ENCODE assay signal across 18 cellular contexts in the genomic region with DNA sequence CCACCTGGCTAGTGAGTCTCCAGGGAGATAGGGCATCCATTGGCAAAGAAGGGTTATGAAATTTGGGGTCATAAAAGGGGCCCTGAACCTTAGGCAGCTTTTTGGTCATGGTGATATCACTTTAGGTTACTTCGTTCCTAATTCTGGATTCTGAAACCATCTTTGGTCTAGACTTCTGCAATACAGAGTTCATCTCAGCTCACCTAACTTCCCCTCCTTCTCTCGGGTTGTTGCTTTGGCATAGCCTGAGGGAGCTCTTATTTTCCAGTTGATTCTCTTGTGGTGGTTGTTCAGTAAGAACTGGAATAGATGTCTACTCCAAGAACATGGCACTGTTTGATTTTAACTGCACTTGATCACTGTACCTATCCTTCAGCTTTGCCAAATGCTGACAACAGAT.
A peak's percentile ranks its signal among the peaks of the same experiment; 100 is the strongest.
DNase-seq lines count a peak whose midpoint lies in the region; ATAC-seq and TF ChIP-seq lines count a peak whose summit lies in the region.
"Had no signal": no experiment of that assay in that cellular context is flagged by ENCODE, and none has a peak within 500 bp of the region (broad histone marks: within the 10 kb centered on the region; RNA-seq: fewer than 3 reads in every experiment).

No MANE protein-coding gene starts in this region.

- H3K9me3 ChIP-seq in SK-N-SH: no peaks in the 10 kb centered on the region
- no peaks in the 10 kb centered on the region for H3K9me3 ChIP-seq in lower lobe of right lung
- no peaks in the 10 kb centered on the region for H3K9me3 ChIP-seq in upper lobe of right lung
- H3K9me3 ChIP-seq: prostate gland, transverse colon had no signal

- DNase-seq in SK-N-SH (no peak), lower lobe of right lung (no peak), upper lobe of right lung (no peak), NCI-H1930 (lab: John Stamatoyannopoulos, UW) (no peak)
- no peak for DNase-seq in activated CD8-positive, alpha-beta memory T cell treated with anti-CD3 and anti-CD28 coated beads, Interleukin-2, amount 50 U/mL, for 48 hours
- DNase-seq: 8988T; activated B cell treated with CpG ODN at 0.5 μM for 24 hours; activated CD8-positive, alpha-beta memory T cell treated with anti-CD3 and anti-CD28 coated beads, Interleukin-2, amount 10 ng/mL, durations not matched to agents 7 days and 5 days; activated naive CD4-positive, alpha-beta T cell; CD4-positive, alpha-beta T cell; NCI-H1092; PC-3; T-cell; transverse colon had no signal

- no peak for TF ChIP-seq EP300 in SK-N-SH (IDR thresholded peaks at IDR 0.05; ENCODE audit: borderline replicate concordance in 1 of 2, low read depth in 1 of 2, low read length in 1 of 2)

- H3K79me2 ChIP-seq in SK-N-SH (ENCODE audit: insufficient read depth): no peaks in the 10 kb centered on the region

- H3K27ac ChIP-seq in SK-N-SH (ENCODE audit: low read depth in 2 of 2, low read length in 1 of 2) (no peak overlapping the region), angular gyrus (ENCODE audit: low read depth, low read length) (peak overlapping the region; percentile 38), lower lobe of right lung (peak overlapping the region; percentile 51), upper lobe of right lung (peak overlapping the region; percentile 42)
- H3K27ac ChIP-seq: prostate gland, transverse colon had no signal

- H3K9ac ChIP-seq in SK-N-SH: no peak overlapping the region

- no peak for TF ChIP-seq RAD21 in SK-N-SH (IDR thresholded peaks at IDR 0.05; ENCODE audit: low read length)

- no peaks in the 10 kb centered on the region for H4K20me1 ChIP-seq in SK-N-SH (ENCODE audit: insufficient read depth)

- POLR2A ChIA-PET in SK-N-SH (lab: Yijun Ruan, JAX): no interaction called here

- 87% methylated on average over 2 of the region's 2 CpGs for WGBS in SK-N-SH (ENCODE audit: low lambda C conversion rate)

- no peak for ATAC-seq in SK-N-SH treated with all-trans-retinoic acid at 6 μM for 48 hours
- no peak for ATAC-seq in lower lobe of right lung
- no peak for ATAC-seq in upper lobe of right lung
- ATAC-seq in HG03457 (IDR thresholded peaks at IDR 0.05; ENCODE audit: unreplicated experiment): no peak
- ATAC-seq: activated CD8-positive, alpha-beta memory T cell treated with anti-CD3 and anti-CD28 coated beads, Interleukin-2, amount 10 ng/mL, durations not matched to agents 7 days and 5 days; PC-3; T-cell had no signal

- H3K27me3 ChIP-seq in SK-N-SH (ENCODE audit: insufficient read depth) (no peaks in the 10 kb centered on the region), lower lobe of right lung (ENCODE audit: low read depth) (no peaks in the 10 kb centered on the region), upper lobe of right lung (no peaks in the 10 kb centered on the region)
- H3K27me3 ChIP-seq: transverse colon had no signal

- H2AFZ ChIP-seq in SK-N-SH (ENCODE audit: low read depth): no peak overlapping the region

- TF ChIP-seq CTCF in SK-N-SH (IDR thresholded peaks at IDR 0.05): no peak
- no peak for TF ChIP-seq CTCF in lower lobe of right lung (IDR thresholded peaks at IDR 0.05)
- TF ChIP-seq CTCF in upper lobe of right lung (IDR thresholded peaks at IDR 0.05): no peak

- intact Hi-C loops in lower lobe of right lung (cut with DNase I): no loop called here
- intact Hi-C loops in upper lobe of right lung (cut with DNase I): no loop called here

- 0 out of 2 replicates have a peak overlapping the region, but pooled peaks have one; percentile 45 for H3K4me2 ChIP-seq in SK-N-SH

- H3K4me3 ChIP-seq in SK-N-SH (ENCODE audit: low read depth in 2 of 2, low read length in 1 of 2) (no peak overlapping the region), lower lobe of right lung (no peak overlapping the region), upper lobe of right lung (no peak overlapping the region)
- H3K4me3 ChIP-seq: prostate gland, transverse colon had no signal

- H3K4me1 ChIP-seq in SK-N-SH (ENCODE audit: control insufficient read depth in 1 of 2, insufficient read depth in 2 of 2, low read depth in 1 of 2, low read length in 1 of 2): peaks cover 3 to 20% of the 10 kb centered on the region in 2 experiments; a peak in 3 of 4 replicates
- peaks cover 29% of the 10 kb centered on the region for H3K4me1 ChIP-seq in lower lobe of right lung
- peaks cover 35% of the 10 kb centered on the region for H3K4me1 ChIP-seq in upper lobe of right lung
- H3K4me1 ChIP-seq: prostate gland had no signal

- H3F3A ChIP-seq in SK-N-SH (replicated peaks; ENCODE audit: insufficient read depth): no peaks in the 10 kb centered on the region

- CTCF ChIA-PET in SK-N-SH (lab: Yijun Ruan, JAX): no interaction called here

- H3K36me3 ChIP-seq in SK-N-SH (replicated peaks in 1 of 2; ENCODE audit: control insufficient read depth in 1 of 2, insufficient read depth in 2 of 2, low read length in 1 of 2): no peaks in the 10 kb centered on the region
- peaks cover 11% of the 10 kb centered on the region for H3K36me3 ChIP-seq in lower lobe of right lung
- H3K36me3 ChIP-seq in upper lobe of right lung: peaks cover 6% of the 10 kb centered on the region
- H3K36me3 ChIP-seq: prostate gland, transverse colon had no signal

- H3K9me2 ChIP-seq in SK-N-SH: no peaks in the 10 kb centered on the region

TF ChIP-seq in SK-N-SH, 30 proteins besides CTCF, POLR2A, EP300 and RAD21:
- TF ChIP-seq YY1 (IDR thresholded peaks at IDR 0.05; ENCODE audit: low read depth): no peak
TF ChIP-seq in SK-N-SH: peak in this region for 0.

TF ChIP-seq in SK-N-SH treated with all-trans-retinoic acid at 6 μM for 48 hours, 23 proteins besides CTCF, POLR2A, EP300 and RAD21:
- TF ChIP-seq, protein P1, sequence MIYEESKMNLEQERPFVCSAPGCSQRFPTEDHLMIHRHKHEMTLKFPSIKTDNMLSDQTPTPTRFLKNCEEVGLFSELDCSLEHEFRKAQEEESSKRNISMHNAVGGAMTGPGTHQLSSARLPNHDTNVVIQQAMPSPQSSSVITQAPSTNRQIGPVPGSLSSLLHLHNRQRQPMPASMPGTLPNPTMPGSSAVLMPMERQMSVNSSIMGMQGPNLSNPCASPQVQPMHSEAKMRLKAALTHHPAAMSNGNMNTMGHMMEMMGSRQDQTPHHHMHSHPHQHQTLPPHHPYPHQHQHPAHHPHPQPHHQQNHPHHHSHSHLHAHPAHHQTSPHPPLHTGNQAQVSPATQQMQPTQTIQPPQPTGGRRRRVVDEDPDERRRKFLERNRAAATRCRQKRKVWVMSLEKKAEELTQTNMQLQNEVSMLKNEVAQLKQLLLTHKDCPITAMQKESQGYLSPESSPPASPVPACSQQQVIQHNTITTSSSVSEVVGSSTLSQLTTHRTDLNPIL (CRISPR knock-in tag; IDR thresholded peaks at IDR 0.05; ENCODE audit: low read depth): no peak
- no peak for TF ChIP-seq ZFP30 (CRISPR knock-in tag; IDR thresholded peaks at IDR 0.05)
- no peak for TF ChIP-seq ZNF8 (CRISPR knock-in tag; IDR thresholded peaks at IDR 0.05)
- TF ChIP-seq, protein P2, sequence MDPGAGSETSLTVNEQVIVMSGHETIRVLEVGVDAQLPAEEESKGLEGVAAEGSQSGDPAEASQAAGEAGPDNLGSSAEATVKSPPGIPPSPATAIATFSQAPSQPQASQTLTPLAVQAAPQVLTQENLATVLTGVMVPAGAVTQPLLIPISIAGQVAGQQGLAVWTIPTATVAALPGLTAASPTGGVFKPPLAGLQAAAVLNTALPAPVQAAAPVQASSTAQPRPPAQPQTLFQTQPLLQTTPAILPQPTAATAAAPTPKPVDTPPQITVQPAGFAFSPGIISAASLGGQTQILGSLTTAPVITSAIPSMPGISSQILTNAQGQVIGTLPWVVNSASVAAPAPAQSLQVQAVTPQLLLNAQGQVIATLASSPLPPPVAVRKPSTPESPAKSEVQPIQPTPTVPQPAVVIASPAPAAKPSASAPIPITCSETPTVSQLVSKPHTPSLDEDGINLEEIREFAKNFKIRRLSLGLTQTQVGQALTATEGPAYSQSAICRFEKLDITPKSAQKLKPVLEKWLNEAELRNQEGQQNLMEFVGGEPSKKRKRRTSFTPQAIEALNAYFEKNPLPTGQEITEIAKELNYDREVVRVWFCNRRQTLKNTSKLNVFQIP (CRISPR knock-in tag; IDR thresholded peaks at IDR 0.05; ENCODE audit: borderline replicate concordance, low read depth): no peak
- TF ChIP-seq, protein P3, sequence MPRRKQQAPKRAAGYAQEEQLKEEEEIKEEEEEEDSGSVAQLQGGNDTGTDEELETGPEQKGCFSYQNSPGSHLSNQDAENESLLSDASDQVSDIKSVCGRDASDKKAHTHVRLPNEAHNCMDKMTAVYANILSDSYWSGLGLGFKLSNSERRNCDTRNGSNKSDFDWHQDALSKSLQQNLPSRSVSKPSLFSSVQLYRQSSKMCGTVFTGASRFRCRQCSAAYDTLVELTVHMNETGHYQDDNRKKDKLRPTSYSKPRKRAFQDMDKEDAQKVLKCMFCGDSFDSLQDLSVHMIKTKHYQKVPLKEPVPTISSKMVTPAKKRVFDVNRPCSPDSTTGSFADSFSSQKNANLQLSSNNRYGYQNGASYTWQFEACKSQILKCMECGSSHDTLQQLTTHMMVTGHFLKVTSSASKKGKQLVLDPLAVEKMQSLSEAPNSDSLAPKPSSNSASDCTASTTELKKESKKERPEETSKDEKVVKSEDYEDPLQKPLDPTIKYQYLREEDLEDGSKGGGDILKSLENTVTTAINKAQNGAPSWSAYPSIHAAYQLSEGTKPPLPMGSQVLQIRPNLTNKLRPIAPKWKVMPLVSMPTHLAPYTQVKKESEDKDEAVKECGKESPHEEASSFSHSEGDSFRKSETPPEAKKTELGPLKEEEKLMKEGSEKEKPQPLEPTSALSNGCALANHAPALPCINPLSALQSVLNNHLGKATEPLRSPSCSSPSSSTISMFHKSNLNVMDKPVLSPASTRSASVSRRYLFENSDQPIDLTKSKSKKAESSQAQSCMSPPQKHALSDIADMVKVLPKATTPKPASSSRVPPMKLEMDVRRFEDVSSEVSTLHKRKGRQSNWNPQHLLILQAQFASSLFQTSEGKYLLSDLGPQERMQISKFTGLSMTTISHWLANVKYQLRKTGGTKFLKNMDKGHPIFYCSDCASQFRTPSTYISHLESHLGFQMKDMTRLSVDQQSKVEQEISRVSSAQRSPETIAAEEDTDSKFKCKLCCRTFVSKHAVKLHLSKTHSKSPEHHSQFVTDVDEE (CRISPR knock-in tag; IDR thresholded peaks at IDR 0.05): no peak
- no peak for TF ChIP-seq ZNF565 (CRISPR knock-in tag; conservative IDR thresholded peaks at IDR 0.05; ENCODE audit: low read depth)
- TF ChIP-seq TCF4 (CRISPR knock-in tag; IDR thresholded peaks at IDR 0.05; ENCODE audit: borderline replicate concordance): no peak
- no peak for TF ChIP-seq ZNF70 (CRISPR knock-in tag; IDR thresholded peaks at IDR 0.05)
- no peak for TF ChIP-seq ARNTL (CRISPR knock-in tag; IDR thresholded peaks at IDR 0.05; ENCODE audit: borderline replicate concordance, low read depth)
- no peak for TF ChIP-seq OSR1 (CRISPR knock-in tag; IDR thresholded peaks at IDR 0.05)

Comparison
In these comparisons a context has a peak if more than half of its experiments do, and no peak if none do; other contexts are left out.
1. H3K27ac ChIP-seq: peak in angular gyrus (single experiment), lower lobe of right lung (single experiment) and upper lobe of right lung (single experiment); none in SK-N-SH (0 of 2).